In genomic region chr11:117529767-117530166, GRCh38 we compare ENCODE assay signal across 23 cellular contexts.
A peak's percentile ranks its signal among the peaks of the same experiment; 100 is the strongest.
DNase-seq lines count a peak whose midpoint lies in the region; ATAC-seq and TF ChIP-seq lines count a peak whose summit lies in the region.
"Had no signal": no experiment of that assay in that cellular context is flagged by ENCODE, and none has a peak within 500 bp of the region (broad histone marks: within the 10 kb centered on the region; RNA-seq: fewer than 3 reads in every experiment).

No MANE protein-coding gene starts in this region.

- H3K36me3 Mint-ChIP-seq in activated CD8-positive, alpha-beta T cell treated with anti-CD3 and anti-CD28 coated beads for 36 hours (ENCODE audit: low read depth), result no peaks in the 10 kb centered on the region
- no peaks in the 10 kb centered on the region for H3K36me3 Mint-ChIP-seq in activated CD8-positive, alpha-beta T cell treated with anti-CD3 and anti-CD28 coated beads, Interleukin-2, amount 10 ng/mL, durations not matched to agents 7 days and 5 days (ENCODE audit: low read depth)
- H3K36me3 Mint-ChIP-seq in glutamatergic neuron (ENCODE audit: unreplicated experiment), result no peaks in the 10 kb centered on the region
- H3K36me3 Mint-ChIP-seq: CD8-positive, alpha-beta memory T cell had no signal

- H3K9me3 Mint-ChIP-seq in activated CD8-positive, alpha-beta T cell treated with anti-CD3 and anti-CD28 coated beads for 36 hours, result no peaks in the 10 kb centered on the region
- H3K9me3 Mint-ChIP-seq in activated CD8-positive, alpha-beta T cell treated with anti-CD3 and anti-CD28 coated beads, Interleukin-2, amount 10 ng/mL, durations not matched to agents 7 days and 5 days (ENCODE audit: insufficient read depth), result no peaks in the 10 kb centered on the region
- H3K9me3 Mint-ChIP-seq in glutamatergic neuron (ENCODE audit: unreplicated experiment), result no peaks in the 10 kb centered on the region
- H3K9me3 Mint-ChIP-seq: activated T-cell treated with anti-CD3 and anti-CD28 coated beads, Interleukin-2, amount 50 U/mL, for 4 hours; CD8-positive, alpha-beta memory T cell; HFFc6; T-helper 2 cell treated with Interferon-gamma antibody and Interleukin-4, amounts not matched to agents 5 μg/mL and 100 μg/mL, for 36 hours had no signal

- POLR2A ChIA-PET in activated CD8-positive, alpha-beta T cell treated with anti-CD3 and anti-CD28 coated beads for 36 hours (lab: Charles Lee), result no interaction called here
- POLR2A ChIA-PET in activated CD8-positive, alpha-beta T cell treated with anti-CD3 and anti-CD28 coated beads, Interleukin-2, amount 10 ng/mL, durations not matched to agents 7 days and 5 days (lab: Charles Lee), result no interaction called here

- H3K27ac ChIP-seq in substantia nigra (ENCODE audit: low read depth, low read length, poor library complexity, severe bottlenecking), result peak overlapping the region; percentile 58
- H3K27ac ChIP-seq: WERI-Rb-1 had no signal

- CTCF ChIA-PET in activated CD8-positive, alpha-beta T cell treated with anti-CD3 and anti-CD28 coated beads for 36 hours (lab: Charles Lee), result interaction anchor here (3.2 kb wide), 1 partner anchor 103 kb away, joined by 13 read pairs; no protein-coding TSS in a partner anchor
- CTCF ChIA-PET in activated CD8-positive, alpha-beta T cell treated with anti-CD3 and anti-CD28 coated beads, Interleukin-2, amount 10 ng/mL, durations not matched to agents 7 days and 5 days (lab: Charles Lee), result no interaction called here

- intact Hi-C loops in activated CD8-positive, alpha-beta T cell treated with anti-CD3 and anti-CD28 coated beads for 36 hours (cut with micrococcal nuclease), result no loop called here

- H3K27ac Mint-ChIP-seq in activated CD8-positive, alpha-beta T cell treated with anti-CD3 and anti-CD28 coated beads for 36 hours, result no peak overlapping the region
- H3K27ac Mint-ChIP-seq in activated CD8-positive, alpha-beta T cell treated with anti-CD3 and anti-CD28 coated beads, Interleukin-2, amount 10 ng/mL, durations not matched to agents 7 days and 5 days, result no peak overlapping the region
- H3K27ac Mint-ChIP-seq in glutamatergic neuron (ENCODE audit: unreplicated experiment), result peak overlapping the region; percentile 17
- H3K27ac Mint-ChIP-seq: CD8-positive, alpha-beta memory T cell; HFFc6; T-helper 2 cell treated with Interferon-gamma antibody and Interleukin-4, amounts not matched to agents 5 μg/mL and 100 μg/mL, for 36 hours had no signal

- H3K27me3 Mint-ChIP-seq in activated CD8-positive, alpha-beta T cell treated with anti-CD3 and anti-CD28 coated beads for 36 hours, result no peaks in the 10 kb centered on the region
- peaks cover 6% of the 10 kb centered on the region for H3K27me3 Mint-ChIP-seq in activated CD8-positive, alpha-beta T cell treated with anti-CD3 and anti-CD28 coated beads, Interleukin-2, amount 10 ng/mL, durations not matched to agents 7 days and 5 days (ENCODE audit: low read depth)
- peaks cover 4% of the 10 kb centered on the region for H3K27me3 Mint-ChIP-seq in glutamatergic neuron (ENCODE audit: unreplicated experiment)

- no peaks in the 10 kb centered on the region for H3K4me1 Mint-ChIP-seq in activated CD8-positive, alpha-beta T cell treated with anti-CD3 and anti-CD28 coated beads for 36 hours (ENCODE audit: low read depth)
- peaks cover 5% of the 10 kb centered on the region for H3K4me1 Mint-ChIP-seq in activated CD8-positive, alpha-beta T cell treated with anti-CD3 and anti-CD28 coated beads, Interleukin-2, amount 10 ng/mL, durations not matched to agents 7 days and 5 days (ENCODE audit: low read depth)
- peaks cover 10% of the 10 kb centered on the region for H3K4me1 Mint-ChIP-seq in glutamatergic neuron (ENCODE audit: low read depth, unreplicated experiment)
- H3K4me1 Mint-ChIP-seq: CD8-positive, alpha-beta memory T cell had no signal

- no peak for ATAC-seq in activated CD8-positive, alpha-beta T cell treated with anti-CD3 and anti-CD28 coated beads for 36 hours
- ATAC-seq in activated CD8-positive, alpha-beta T cell treated with anti-CD3 and anti-CD28 coated beads, Interleukin-2, amount 10 ng/mL, durations not matched to agents 7 days and 5 days, result no peak
- ATAC-seq: activated T-cell treated with anti-CD3 and anti-CD28 coated beads, Interleukin-2, amount 50 U/mL, for 4 hours; Panc1 had no signal

- H3K4me3 Mint-ChIP-seq in activated CD8-positive, alpha-beta T cell treated with anti-CD3 and anti-CD28 coated beads for 36 hours, result peak overlapping the region; percentile 2
- H3K4me3 Mint-ChIP-seq in activated CD8-positive, alpha-beta T cell treated with anti-CD3 and anti-CD28 coated beads, Interleukin-2, amount 10 ng/mL, durations not matched to agents 7 days and 5 days, result no peak overlapping the region
- no peak overlapping the region for H3K4me3 Mint-ChIP-seq in glutamatergic neuron (ENCODE audit: unreplicated experiment)
- H3K4me3 Mint-ChIP-seq: activated T-cell treated with anti-CD3 and anti-CD28 coated beads, Interleukin-2, amount 50 U/mL, for 4 hours; HFFc6; T-helper 2 cell treated with Interferon-gamma antibody and Interleukin-4, amounts not matched to agents 5 μg/mL and 100 μg/mL, for 36 hours had no signal

- DNase-seq in activated CD8-positive, alpha-beta T cell treated with anti-CD3 and anti-CD28 coated beads for 36 hours, result no peak
- no peak for DNase-seq in activated CD8-positive, alpha-beta T cell treated with anti-CD3 and anti-CD28 coated beads, Interleukin-2, amount 10 ng/mL, durations not matched to agents 7 days and 5 days
- DNase-seq in NCI-H526 treated with DMSO at 0.1 percent for 48 hours (lab: John Stamatoyannopoulos, UW) (peak; percentile 82), glutamatergic neuron (no peak), substantia nigra (lab: John Stamatoyannopoulos, UW) (peak in 2 of 49 donors; percentile 20 to 21), ecto neural progenitor cell (ENCODE audit: low spot score) (no peak), NCI-H1417 treated with DMSO at 0.1 percent for 48 hours (lab: John Stamatoyannopoulos, UW) (no peak), NCI-H524 (lab: John Stamatoyannopoulos, UW) (no peak)
- DNase-seq: activated CD4-positive, alpha-beta T cell treated with anti-CD3 and anti-CD28 coated beads for 48 hours; activated naive CD4-positive, alpha-beta T cell treated with Interleukin-2 at 50 U/mL for 16 hours; activated T-cell treated with anti-CD3 and anti-CD28 coated beads, Interleukin-2, amount 50 U/mL, for 4 hours; aorta; CD8-positive, alpha-beta memory T cell; HFFc6; Kasumi-1; NCI-H146; NCI-H2171; NCI-H524 treated with DMSO at 0.1 percent for 48 hours; SHP77; stimulated activated CD8-positive, alpha-beta memory T cell treated with anti-CD3 and anti-CD28 coated beads, Interleukin-4, amount 100 ng/mL, for 48 hours; WERI-Rb-1 had no signal

- no peak for TF ChIP-seq CTCF in activated CD8-positive, alpha-beta T cell treated with anti-CD3 and anti-CD28 coated beads for 36 hours (IDR thresholded peaks at IDR 0.05)
- TF ChIP-seq CTCF in glutamatergic neuron (IDR thresholded peaks at IDR 0.05; ENCODE audit: partially characterized antibody, unreplicated experiment), result no peak
